In the genomic region with DNA sequence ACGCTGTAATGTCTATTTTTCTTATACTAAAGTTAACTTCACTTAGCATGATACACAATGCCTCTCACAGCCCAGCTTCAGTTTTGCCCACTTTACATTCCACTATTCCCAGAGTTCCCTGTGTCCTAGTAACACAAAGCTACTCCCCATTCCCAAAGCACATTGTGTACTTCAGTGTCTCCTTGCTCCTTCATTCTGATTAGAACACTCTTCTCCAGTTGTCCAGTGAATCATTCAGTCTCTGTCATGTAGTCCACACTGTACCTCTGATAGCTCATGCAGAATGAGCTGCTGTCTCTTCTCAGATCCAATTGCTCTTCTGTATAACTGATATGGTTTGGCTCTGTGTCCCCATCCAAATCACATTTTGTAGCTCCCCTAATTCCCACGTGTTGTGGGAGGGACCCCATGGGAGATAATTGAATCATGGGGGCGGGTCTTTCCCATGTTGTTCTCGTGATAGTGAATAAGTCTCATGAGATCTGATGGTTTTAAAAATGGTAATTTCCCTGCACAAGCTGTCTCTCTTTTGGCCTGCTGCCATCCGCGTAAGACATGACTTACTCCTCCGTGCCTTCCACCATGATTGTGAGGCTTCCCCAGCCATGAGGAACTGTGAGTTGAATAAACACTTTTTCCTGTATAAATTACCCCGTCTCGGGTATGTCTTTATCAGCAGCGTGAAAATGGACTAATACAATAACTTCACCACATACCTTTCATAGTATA, we compare ENCODE assay signal across 1 cellular context.
TF ChIP-seq lines count a peak whose summit lies in the region.

No MANE protein-coding gene starts in this region.

TF ChIP-seq in HepG2, 621 proteins besides CTCF, POLR2A, EP300 and RAD21 (continued from another document):
- TF ChIP-seq, protein P1, sequence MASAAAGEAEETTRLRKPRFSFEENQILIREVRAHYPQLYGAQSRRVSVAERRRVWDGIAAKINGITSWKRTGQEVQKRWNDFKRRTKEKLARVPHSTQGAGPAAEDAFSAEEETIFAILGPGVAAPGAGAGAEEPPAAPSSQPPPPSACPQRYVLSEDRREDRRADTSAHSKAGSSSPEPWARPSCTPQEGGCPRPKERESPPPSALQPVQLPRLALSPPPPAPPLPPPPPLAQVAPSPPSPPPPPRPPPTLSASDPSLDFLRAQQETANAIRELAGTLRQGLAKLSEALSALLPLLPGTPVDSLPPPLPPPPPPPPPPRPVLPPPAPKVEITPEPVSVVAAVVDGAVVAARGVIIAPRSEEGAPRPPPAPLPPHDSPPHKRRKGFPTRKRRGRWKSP (CRISPR knock-in tag; IDR thresholded peaks at IDR 0.05): no peak
- TF ChIP-seq, protein P2, sequence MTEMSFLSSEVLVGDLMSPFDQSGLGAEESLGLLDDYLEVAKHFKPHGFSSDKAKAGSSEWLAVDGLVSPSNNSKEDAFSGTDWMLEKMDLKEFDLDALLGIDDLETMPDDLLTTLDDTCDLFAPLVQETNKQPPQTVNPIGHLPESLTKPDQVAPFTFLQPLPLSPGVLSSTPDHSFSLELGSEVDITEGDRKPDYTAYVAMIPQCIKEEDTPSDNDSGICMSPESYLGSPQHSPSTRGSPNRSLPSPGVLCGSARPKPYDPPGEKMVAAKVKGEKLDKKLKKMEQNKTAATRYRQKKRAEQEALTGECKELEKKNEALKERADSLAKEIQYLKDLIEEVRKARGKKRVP (CRISPR knock-in tag; IDR thresholded peaks at IDR 0.05): 0 out of 4 replicates have a peak, but pooled peaks of 1 of the 2 experiments have one; percentile 15
- TF ChIP-seq, protein P3, sequence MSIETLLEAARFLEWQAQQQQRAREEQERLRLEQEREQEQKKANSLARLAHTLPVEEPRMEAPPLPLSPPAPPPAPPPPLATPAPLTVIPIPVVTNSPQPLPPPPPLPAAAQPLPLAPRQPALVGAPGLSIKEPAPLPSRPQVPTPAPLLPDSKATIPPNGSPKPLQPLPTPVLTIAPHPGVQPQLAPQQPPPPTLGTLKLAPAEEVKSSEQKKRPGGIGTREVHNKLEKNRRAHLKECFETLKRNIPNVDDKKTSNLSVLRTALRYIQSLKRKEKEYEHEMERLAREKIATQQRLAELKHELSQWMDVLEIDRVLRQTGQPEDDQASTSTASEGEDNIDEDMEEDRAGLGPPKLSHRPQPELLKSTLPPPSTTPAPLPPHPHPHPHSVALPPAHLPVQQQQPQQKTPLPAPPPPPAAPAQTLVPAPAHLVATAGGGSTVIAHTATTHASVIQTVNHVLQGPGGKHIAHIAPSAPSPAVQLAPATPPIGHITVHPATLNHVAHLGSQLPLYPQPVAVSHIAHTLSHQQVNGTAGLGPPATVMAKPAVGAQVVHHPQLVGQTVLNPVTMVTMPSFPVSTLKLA (IDR thresholded peaks at IDR 0.05): peak; percentile 23; the same call in 1 of the 2 replicates
